ENCODE assay signal across 14 cellular contexts in genomic region chr5:179431221-179431620, GRCh38.
A peak's percentile ranks its signal among the peaks of the same experiment; 100 is the strongest.
DNase-seq lines count a peak whose midpoint lies in the region; ATAC-seq, FAIRE-seq and TF ChIP-seq lines count a peak whose summit lies in the region.
"Had no signal": no experiment of that assay in that cellular context is flagged by ENCODE, and none has a peak within 500 bp of the region (broad histone marks: within the 10 kb centered on the region; RNA-seq: fewer than 3 reads in every experiment).

No MANE protein-coding gene starts in this region.

- ATAC-seq in IMR-90 (ENCODE audit: low read depth) (no peak), upper lobe of right lung (no peak), HG02938 (IDR thresholded peaks at IDR 0.05; ENCODE audit: unreplicated experiment) (no peak)
- ATAC-seq: GM23338 had no signal

- TF ChIP-seq EP300 in H1 (IDR thresholded peaks at IDR 0.05; ENCODE audit: borderline replicate concordance in 1 of 2, low read depth in 2 of 2, low read length in 2 of 2) = no peak

- H2BK120ac ChIP-seq in IMR-90 (ENCODE audit: low read depth, low read length) (no peak overlapping the region), H1 (replicated peaks; ENCODE audit: low read depth, low read length) (no peak overlapping the region)

- no peaks in the 10 kb centered on the region for H3K79me1 ChIP-seq in IMR-90 (ENCODE audit: low read depth in 1 of 2, low read length in 2 of 2)
- H3K79me1 ChIP-seq in H1 (ENCODE audit: low read depth, low read length) = no peaks in the 10 kb centered on the region

- no peaks in the 10 kb centered on the region for H3K23me2 ChIP-seq in H1 (ENCODE audit: low read depth, low read length)

- no peak overlapping the region for H3K27ac ChIP-seq in mammary epithelial cell (ENCODE audit: insufficient read depth, low read depth, low read length)
- no peak overlapping the region for H3K27ac ChIP-seq in breast epithelium
- no peak overlapping the region for H3K27ac ChIP-seq in IMR-90 (ENCODE audit: insufficient read depth, low read length)
- no peak overlapping the region for H3K27ac ChIP-seq in H1 (ENCODE audit: low read depth, low read length)
- no peak overlapping the region for H3K27ac ChIP-seq in upper lobe of right lung
- H3K27ac ChIP-seq: BLaER1, HL-60 had no signal

- POLR2A ChIA-PET in IMR-90 (lab: Charles Lee; ENCODE audit: unreplicated experiment) = no interaction called here
- POLR2A ChIA-PET in H1 (lab: Charles Lee; ENCODE audit: partially characterized antibody) = no interaction called here

- FAIRE-seq in H1 (lab: Jason Lieb, UNC) = no peak

- TF ChIP-seq POLR2A in breast epithelium (IDR thresholded peaks at IDR 0.05) (no peak), IMR-90 (IDR thresholded peaks at IDR 0.05; ENCODE audit: low read depth, low read length) (no peak), H1 (IDR thresholded peaks at IDR 0.05; ENCODE audit: control extremely low read depth in 1 of 2, low read depth in 2 of 2, low read length in 2 of 2) (no peak)

- H4K5ac ChIP-seq in IMR-90 (ENCODE audit: low read depth, low read length) (no peak overlapping the region), H1 (ENCODE audit: insufficient read length, low read depth, low read length) (no peak overlapping the region)

- H3K4me3 ChIP-seq in mammary epithelial cell (replicated peaks in 1 of 3; ENCODE audit: insufficient read depth in 1 of 3, low read depth in 2 of 3, low read length in 3 of 3) (no peak overlapping the region), breast epithelium (no peak overlapping the region), IMR-90 (ENCODE audit: insufficient read depth, low read depth, low read length) (no peak overlapping the region), H1 (ENCODE audit: extremely low read depth in 1 of 4, insufficient read depth in 2 of 4, low read depth in 3 of 4, low read length in 4 of 4) (no peak overlapping the region), upper lobe of right lung (no peak overlapping the region)
- H3K4me3 ChIP-seq: BLaER1, GM23338 had no signal

- H3K4me2 ChIP-seq in mammary epithelial cell (ENCODE audit: insufficient read depth, low read depth, low read length) = no peak overlapping the region
- no peak overlapping the region for H3K4me2 ChIP-seq in IMR-90 (ENCODE audit: low read depth, low read length)
- no peak overlapping the region for H3K4me2 ChIP-seq in H1 (ENCODE audit: insufficient read depth in 1 of 2, low read depth in 2 of 2, low read length in 2 of 2)
- H3K4me2 ChIP-seq: BLaER1, GM23338 had no signal

- H3K9me3 ChIP-seq in mammary epithelial cell (replicated peaks; ENCODE audit: insufficient read depth, low read length) (peaks cover 35% of the 10 kb centered on the region), breast epithelium (peaks cover 0 to 7% of the 10 kb centered on the region in 2 donors), IMR-90 (ENCODE audit: control insufficient read depth, insufficient read depth, low read length) (peaks cover 4% of the 10 kb centered on the region), H1 (ENCODE audit: insufficient read depth in 2 of 2, low read depth in 1 of 2, low read length in 1 of 2) (peaks cover 0 to 6% of the 10 kb centered on the region in 2 experiments; a peak in 1 of 4 replicates), upper lobe of right lung (no peaks in the 10 kb centered on the region)
- H3K9me3 ChIP-seq: BLaER1 had no signal

- H4K20me1 ChIP-seq in mammary epithelial cell (ENCODE audit: insufficient read depth, low read length) = no peaks in the 10 kb centered on the region
- H4K20me1 ChIP-seq in IMR-90 (ENCODE audit: insufficient read depth, low read length) = no peaks in the 10 kb centered on the region
- no peaks in the 10 kb centered on the region for H4K20me1 ChIP-seq in H1 (replicated peaks in 1 of 2; ENCODE audit: control insufficient read depth in 1 of 2, insufficient read depth in 2 of 2, low read length in 2 of 2)
- H4K20me1 ChIP-seq: BLaER1 had no signal

- TF ChIP-seq RAD21 in IMR-90 (IDR thresholded peaks at IDR 0.05; ENCODE audit: low read length) = no peak
- no peak for TF ChIP-seq RAD21 in H1 (IDR thresholded peaks at IDR 0.05 in 1 of 2, conservative IDR thresholded peaks at IDR 0.05 in 1 of 2; ENCODE audit: low read depth in 2 of 2, low read length in 2 of 2)

- no peak overlapping the region for H2AK9ac ChIP-seq in IMR-90 (replicated peaks; ENCODE audit: low read depth, low read length, poor library complexity)

- no peaks in the 10 kb centered on the region for H3K4me1 ChIP-seq in mammary epithelial cell (ENCODE audit: insufficient read depth, low read length)
- H3K4me1 ChIP-seq in breast epithelium = no peaks in the 10 kb centered on the region
- H3K4me1 ChIP-seq in IMR-90 (ENCODE audit: control insufficient read depth, insufficient read depth, low read length) = no peaks in the 10 kb centered on the region
- no peaks in the 10 kb centered on the region; a peak in 1 of 7 replicates for H3K4me1 ChIP-seq in H1 (replicated peaks in 1 of 4; ENCODE audit: control insufficient read depth in 3 of 4, insufficient read depth in 4 of 4, low read length in 3 of 4)
- H3K4me1 ChIP-seq in upper lobe of right lung = no peaks in the 10 kb centered on the region
- H3K4me1 ChIP-seq: BLaER1 had no signal

- H2BK5ac ChIP-seq in IMR-90 (ENCODE audit: low read depth, low read length, poor library complexity, severe bottlenecking) = no peak overlapping the region
- no peak overlapping the region for H2BK5ac ChIP-seq in H1 (ENCODE audit: low read depth, low read length)

- in situ Hi-C loops in mammary epithelial cell (cut with MboI; ENCODE audit: low sequenced_read_pairs in 2 of 2) = no loop called here
- in situ Hi-C loops in IMR-90 (cut with MboI; ENCODE audit: low sequenced_read_pairs) = no loop called here

- H2AK5ac ChIP-seq in IMR-90 (ENCODE audit: low read depth, low read length) (no peak overlapping the region), H1 (ENCODE audit: low read depth, low read length) (no peak overlapping the region)

- H3K79me2 ChIP-seq in mammary epithelial cell (ENCODE audit: insufficient read depth, low read length) (no peaks in the 10 kb centered on the region), H1 (ENCODE audit: control insufficient read depth in 1 of 2, insufficient read depth in 2 of 2, low read length in 2 of 2) (no peaks in the 10 kb centered on the region)

- H3K18ac ChIP-seq in IMR-90 (ENCODE audit: low read depth, low read length) (no peak overlapping the region), H1 (ENCODE audit: extremely low read depth, low read length) (no peak overlapping the region)

- H3K23ac ChIP-seq in IMR-90 (ENCODE audit: low read depth, low read length) = no peak overlapping the region
- no peak overlapping the region for H3K23ac ChIP-seq in H1 (ENCODE audit: insufficient read length)

- H3K56ac ChIP-seq in IMR-90 (ENCODE audit: extremely low read depth, insufficient read depth, low read length) = no peak overlapping the region
- no peak overlapping the region for H3K56ac ChIP-seq in H1 (replicated peaks; ENCODE audit: insufficient read length, low read depth, low read length)

- intact Hi-C loops in mammary epithelial cell (cut with micrococcal nuclease) (no loop called here), breast epithelium (cut with DNase I; ENCODE audit: low total_unique reads) (no loop called here), IMR-90 (cut with micrococcal nuclease) (no loop called here), upper lobe of right lung (cut with DNase I) (no loop called here)

- BruUV-seq in mammary epithelial cell (replicated peaks; lab: Mats Ljungman, UMichigan) (no TSS peak), IMR-90 (replicated peaks; lab: Mats Ljungman, UMichigan) (no TSS peak)

- H2AFZ ChIP-seq in mammary epithelial cell (ENCODE audit: low read depth, low read length) (no peak overlapping the region), IMR-90 (replicated peaks; ENCODE audit: low read length, poor library complexity) (no peak overlapping the region), H1 (ENCODE audit: low read length) (no peak overlapping the region)
- H2AFZ ChIP-seq: GM23338 had no signal

- no peak overlapping the region for H2BK12ac ChIP-seq in H1 (ENCODE audit: low read depth, low read length)

- H3K36me3 ChIP-seq in mammary epithelial cell (ENCODE audit: insufficient read depth, low read length) (no peaks in the 10 kb centered on the region), breast epithelium (no peaks in the 10 kb centered on the region), IMR-90 (ENCODE audit: control insufficient read depth, insufficient read depth, low read length) (no peaks in the 10 kb centered on the region), H1 (ENCODE audit: control insufficient read depth in 2 of 4, insufficient read depth in 4 of 4, low read length in 3 of 4) (no peaks in the 10 kb centered on the region), upper lobe of right lung (no peaks in the 10 kb centered on the region)
- H3K36me3 ChIP-seq: BLaER1 had no signal

- H3K9ac ChIP-seq in mammary epithelial cell (ENCODE audit: insufficient read depth, low read length) = peak overlapping the region; percentile 2
- H3K9ac ChIP-seq in IMR-90 (ENCODE audit: low read depth, low read length) = no peak overlapping the region
- no peak overlapping the region for H3K9ac ChIP-seq in H1 (replicated peaks in 1 of 4; ENCODE audit: extremely low read depth in 1 of 4, low read depth in 3 of 4, low read length in 3 of 4)
- H3K9ac ChIP-seq: BLaER1 had no signal

- H4K91ac ChIP-seq in IMR-90 (ENCODE audit: insufficient read depth, low read depth, low read length) (no peak overlapping the region), H1 (replicated peaks; ENCODE audit: insufficient read length, low read length) (no peak overlapping the region)

- no peaks in the 10 kb centered on the region for H3K9me1 ChIP-seq in IMR-90 (ENCODE audit: insufficient read depth, low read length)

- H3K4ac ChIP-seq in IMR-90 (ENCODE audit: low read depth, low read length) (no peak overlapping the region), H1 (replicated peaks; ENCODE audit: insufficient read length, low read depth, low read length) (no peak overlapping the region)

- H3K27me3 ChIP-seq in mammary epithelial cell (ENCODE audit: insufficient read depth, low read length) (no peaks in the 10 kb centered on the region), breast epithelium (no peaks in the 10 kb centered on the region), IMR-90 (ENCODE audit: control insufficient read depth, insufficient read depth, low read length) (peaks cover 2% of the 10 kb centered on the region; the same call in 1 of the 2 replicates), H1 (replicated peaks in 1 of 4; ENCODE audit: control insufficient read depth in 3 of 4, extremely low read depth in 1 of 4, insufficient read depth in 3 of 4, low read length in 3 of 4) (no peaks in the 10 kb centered on the region; a peak in 1 of 7 replicates), upper lobe of right lung (no peaks in the 10 kb centered on the region)
- H3K27me3 ChIP-seq: BLaER1 had no signal

- H3K14ac ChIP-seq in IMR-90 (replicated peaks; ENCODE audit: low read depth, low read length) = no peak overlapping the region
- no peak overlapping the region for H3K14ac ChIP-seq in H1 (ENCODE audit: insufficient read length)

- no peak overlapping the region for H2BK20ac ChIP-seq in IMR-90 (ENCODE audit: low read depth, low read length)
- no peak overlapping the region for H2BK20ac ChIP-seq in H1 (ENCODE audit: low read length)

- H2BK15ac ChIP-seq in IMR-90 (ENCODE audit: low read depth, low read length) = no peak overlapping the region
- H2BK15ac ChIP-seq in H1 (ENCODE audit: low read length) = no peak overlapping the region

- CTCF ChIA-PET in mammary epithelial cell (lab: Charles Lee; ENCODE audit: low non-redundant PET) = interaction anchor here (0.7 kb wide), 1 partner anchor 780 kb away, joined by 20 read pairs; no protein-coding TSS in a partner anchor
- CTCF ChIA-PET in IMR-90 (lab: Yijun Ruan, JAX) = interaction anchor here (0.6 kb wide), 1 partner anchor 185 kb away, joined by 3 read pairs; no protein-coding TSS in a partner anchor
- CTCF ChIA-PET in H1 (lab: Charles Lee; ENCODE audit: partially characterized antibody) = no interaction called here

- no peak overlapping the region for H4K8ac ChIP-seq in IMR-90 (ENCODE audit: low read depth in 2 of 2, low read length in 2 of 2)
- H4K8ac ChIP-seq in H1 (ENCODE audit: extremely low read depth, insufficient read depth, low read length) = no peak overlapping the region

- WGBS in mammary epithelial cell (ENCODE audit: low coverage, missing lambda C conversion rate) = 38% methylated on average over 1 of the region's 2 CpGs
- WGBS in IMR-90 (ENCODE audit: extremely low coverage in 2 of 2, insufficient read length in 1 of 2), 2 experiments = no CpG with 5 or more reads among the region's 2 CpGs
- WGBS in H1 (ENCODE audit: extremely low coverage in 1 of 2, insufficient coverage in 1 of 2, insufficient read length in 1 of 2, insufficient replicate concordance in 2 of 2, low coverage in 1 of 2, low lambda C conversion rate in 2 of 2, missing lambda C conversion rate in 1 of 2), 2 experiments = 88% methylated on average over 2 of the region's 2 CpGs; no CpG with 5 or more reads in 1 of the 2 experiments

- DNase-seq in mammary epithelial cell (no peak), breast epithelium (ENCODE audit: low spot score in 2 of 2) (no peak), IMR-90 (no peak), H1 (ENCODE audit: low read depth in 1 of 2, low spot score in 2 of 2) (no peak), upper lobe of right lung (peak; percentile 27), NCI-H69 (lab: John Stamatoyannopoulos, UW) (no peak)
- DNase-seq: 8988T; AML-193; CD4-positive, CD25-positive, alpha-beta regulatory T cell; H9 had no signal

- dilution Hi-C loops in mammary epithelial cell (cut with HindIII; ENCODE audit: low sequenced_read_pairs) (no loop called here), IMR-90 (cut with HindIII; ENCODE audit: low sequenced_read_pairs, unreplicated experiment) (no loop called here)

- TF ChIP-seq CTCF in mammary epithelial cell (conservative IDR thresholded peaks at IDR 0.05 in 1 of 2, IDR thresholded peaks at IDR 0.05 in 1 of 2; ENCODE audit: extremely low read depth in 1 of 2, insufficient read depth in 1 of 2, low read depth in 1 of 2, low read length in 2 of 2) (no peak), breast epithelium (IDR thresholded peaks at IDR 0.05) (no peak), IMR-90 (conservative IDR thresholded peaks at IDR 0.05; ENCODE audit: low read depth, low read length) (no peak), H1 (IDR thresholded peaks at IDR 0.05; ENCODE audit: control extremely low read depth in 1 of 3, insufficient read depth in 1 of 3, low read depth in 1 of 3, low read length in 3 of 3) (no peak), upper lobe of right lung (IDR thresholded peaks at IDR 0.05) (no peak)
